In genomic region chr16:48156790-48157209, GRCh38 we compare ENCODE assay signal across 1 cellular context.
TF ChIP-seq lines count a peak whose summit lies in the region.

No MANE protein-coding gene starts in this region.

TF ChIP-seq in HepG2, 621 proteins besides CTCF, POLR2A, EP300 and RAD21 (continued from another document and continues in another):
- no peak for TF ChIP-seq ZHX2 (IDR thresholded peaks at IDR 0.05; ENCODE audit: low read depth)
- TF ChIP-seq ZHX2 (CRISPR knock-in tag; IDR thresholded peaks at IDR 0.05; ENCODE audit: borderline replicate concordance), result no peak
- TF ChIP-seq SRY (CRISPR knock-in tag; IDR thresholded peaks at IDR 0.05), result no peak
- no peak for TF ChIP-seq RFXAP (CRISPR knock-in tag; IDR thresholded peaks at IDR 0.05; ENCODE audit: borderline replicate concordance)
- no peak for TF ChIP-seq CEBPZ (IDR thresholded peaks at IDR 0.05; ENCODE audit: low read length)
- TF ChIP-seq ZNF83 (CRISPR knock-in tag; IDR thresholded peaks at IDR 0.05; ENCODE audit: borderline replicate concordance), result no peak
- no peak for TF ChIP-seq ZZZ3 (CRISPR knock-in tag; IDR thresholded peaks at IDR 0.05; ENCODE audit: borderline replicate concordance)
- no peak for TF ChIP-seq FOSL1 (CRISPR knock-in tag; IDR thresholded peaks at IDR 0.05; ENCODE audit: borderline replicate concordance)
- no peak for TF ChIP-seq PAXIP1 (CRISPR knock-in tag; conservative IDR thresholded peaks at IDR 0.05)
- TF ChIP-seq U2AF2 (IDR thresholded peaks at IDR 0.05; ENCODE audit: low read depth, low read length), result no peak
- TF ChIP-seq KAT8 (CRISPR knock-in tag; IDR thresholded peaks at IDR 0.05), result peak; percentile 40; the same call in 1 of the 2 replicates
- no peak for TF ChIP-seq PRDM10 (CRISPR knock-in tag; IDR thresholded peaks at IDR 0.05; ENCODE audit: low read depth)
- no peak for TF ChIP-seq ZBTB37 (CRISPR knock-in tag; IDR thresholded peaks at IDR 0.05)
- TF ChIP-seq ZMAT5 (CRISPR knock-in tag; IDR thresholded peaks at IDR 0.05; ENCODE audit: borderline replicate concordance, low read depth), result no peak
- 0 out of 2 replicates have a peak, but pooled peaks have one; percentile 24 for TF ChIP-seq ERF (CRISPR knock-in tag; IDR thresholded peaks at IDR 0.05)
- TF ChIP-seq CBX5 (CRISPR knock-in tag; IDR thresholded peaks at IDR 0.05; ENCODE audit: borderline replicate concordance), result no peak
- TF ChIP-seq ZNF275 (CRISPR knock-in tag; IDR thresholded peaks at IDR 0.05; ENCODE audit: borderline replicate concordance), result no peak
- no peak for TF ChIP-seq CBX2 (IDR thresholded peaks at IDR 0.05; ENCODE audit: low read depth, low read length)
- no peak for TF ChIP-seq CBX2 (CRISPR knock-in tag; IDR thresholded peaks at IDR 0.05; ENCODE audit: low read depth)
- no peak for TF ChIP-seq MATR3 (CRISPR knock-in tag; IDR thresholded peaks at IDR 0.05)
- 0 out of 2 replicates have a peak, but pooled peaks have one; percentile 38 for TF ChIP-seq ZNF816 (CRISPR knock-in tag; IDR thresholded peaks at IDR 0.05; ENCODE audit: borderline replicate concordance)
- TF ChIP-seq, protein P1, sequence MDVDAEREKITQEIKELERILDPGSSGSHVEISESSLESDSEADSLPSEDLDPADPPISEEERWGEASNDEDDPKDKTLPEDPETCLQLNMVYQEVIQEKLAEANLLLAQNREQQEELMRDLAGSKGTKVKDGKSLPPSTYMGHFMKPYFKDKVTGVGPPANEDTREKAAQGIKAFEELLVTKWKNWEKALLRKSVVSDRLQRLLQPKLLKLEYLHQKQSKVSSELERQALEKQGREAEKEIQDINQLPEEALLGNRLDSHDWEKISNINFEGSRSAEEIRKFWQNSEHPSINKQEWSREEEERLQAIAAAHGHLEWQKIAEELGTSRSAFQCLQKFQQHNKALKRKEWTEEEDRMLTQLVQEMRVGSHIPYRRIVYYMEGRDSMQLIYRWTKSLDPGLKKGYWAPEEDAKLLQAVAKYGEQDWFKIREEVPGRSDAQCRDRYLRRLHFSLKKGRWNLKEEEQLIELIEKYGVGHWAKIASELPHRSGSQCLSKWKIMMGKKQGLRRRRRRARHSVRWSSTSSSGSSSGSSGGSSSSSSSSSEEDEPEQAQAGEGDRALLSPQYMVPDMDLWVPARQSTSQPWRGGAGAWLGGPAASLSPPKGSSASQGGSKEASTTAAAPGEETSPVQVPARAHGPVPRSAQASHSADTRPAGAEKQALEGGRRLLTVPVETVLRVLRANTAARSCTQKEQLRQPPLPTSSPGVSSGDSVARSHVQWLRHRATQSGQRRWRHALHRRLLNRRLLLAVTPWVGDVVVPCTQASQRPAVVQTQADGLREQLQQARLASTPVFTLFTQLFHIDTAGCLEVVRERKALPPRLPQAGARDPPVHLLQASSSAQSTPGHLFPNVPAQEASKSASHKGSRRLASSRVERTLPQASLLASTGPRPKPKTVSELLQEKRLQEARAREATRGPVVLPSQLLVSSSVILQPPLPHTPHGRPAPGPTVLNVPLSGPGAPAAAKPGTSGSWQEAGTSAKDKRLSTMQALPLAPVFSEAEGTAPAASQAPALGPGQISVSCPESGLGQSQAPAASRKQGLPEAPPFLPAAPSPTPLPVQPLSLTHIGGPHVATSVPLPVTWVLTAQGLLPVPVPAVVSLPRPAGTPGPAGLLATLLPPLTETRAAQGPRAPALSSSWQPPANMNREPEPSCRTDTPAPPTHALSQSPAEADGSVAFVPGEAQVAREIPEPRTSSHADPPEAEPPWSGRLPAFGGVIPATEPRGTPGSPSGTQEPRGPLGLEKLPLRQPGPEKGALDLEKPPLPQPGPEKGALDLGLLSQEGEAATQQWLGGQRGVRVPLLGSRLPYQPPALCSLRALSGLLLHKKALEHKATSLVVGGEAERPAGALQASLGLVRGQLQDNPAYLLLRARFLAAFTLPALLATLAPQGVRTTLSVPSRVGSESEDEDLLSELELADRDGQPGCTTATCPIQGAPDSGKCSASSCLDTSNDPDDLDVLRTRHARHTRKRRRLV (CRISPR knock-in tag; IDR thresholded peaks at IDR 0.05), result no peak
- TF ChIP-seq ZNF337 (CRISPR knock-in tag; IDR thresholded peaks at IDR 0.05; ENCODE audit: borderline replicate concordance, low read depth), result no peak
- no peak for TF ChIP-seq PHF20 (CRISPR knock-in tag; IDR thresholded peaks at IDR 0.05)
- TF ChIP-seq ELF1 (CRISPR knock-in tag; IDR thresholded peaks at IDR 0.05), result peak; percentile 74
- TF ChIP-seq KDM4B (CRISPR knock-in tag; IDR thresholded peaks at IDR 0.05), result no peak
- no peak for TF ChIP-seq MIER2 (CRISPR knock-in tag; IDR thresholded peaks at IDR 0.05)
- TF ChIP-seq PRPF4 (IDR thresholded peaks at IDR 0.05; ENCODE audit: low read depth, low read length, poor library complexity, severe bottlenecking), result no peak
